18 cellular contexts compared by ENCODE assay signal in the genomic region with DNA sequence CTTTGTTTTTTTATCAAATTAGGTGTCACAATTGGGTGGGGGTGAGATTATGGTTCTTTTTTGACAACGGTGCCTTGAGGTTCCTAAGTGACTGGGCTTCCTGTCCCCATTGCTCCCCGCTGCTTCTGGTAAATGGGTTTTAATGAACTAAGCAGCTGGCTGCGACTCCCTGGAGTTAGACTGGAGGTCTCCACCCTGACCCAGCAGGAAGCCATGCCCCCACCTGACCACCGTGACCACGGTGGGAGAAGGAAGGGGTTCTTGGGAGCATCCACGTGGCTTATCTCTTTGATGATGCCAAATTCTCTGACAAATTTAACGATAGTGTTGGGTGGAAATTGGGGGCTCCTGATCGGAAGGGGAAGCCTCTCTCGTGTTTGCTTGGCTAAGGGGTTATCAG. TPM values are rescaled to one million over a fixed set of nuclear protein-coding genes. Genes with fewer than 3 reads are reported as not detected.
"Had no signal": no experiment of that assay in that cellular context is flagged by ENCODE, and none has a peak within 500 bp of the region (broad histone marks: within the 10 kb centered on the region; RNA-seq: fewer than 3 reads in every experiment).

No MANE protein-coding gene starts in this region.

- H3K27me3 Mint-ChIP-seq: activated CD4-positive, alpha-beta T cell treated with anti-CD3 and anti-CD28 coated beads, Interleukin-2, amount 10 ng/mL, durations not matched to agents 24 days and 14 days had no signal

- H3K27ac ChIP-seq: brain microvascular endothelial cell, heart left ventricle, neural progenitor cell, ovary, SK-N-MC, WERI-Rb-1 had no signal

- H3K27me3 ChIP-seq: brain microvascular endothelial cell, heart left ventricle, neural progenitor cell, ovary had no signal

- H3K4me1 ChIP-seq: neural progenitor cell had no signal

- H2AFZ ChIP-seq: neural progenitor cell had no signal

- H3K4me3 ChIP-seq: heart left ventricle, neural progenitor cell, ovary, SK-N-MC had no signal

- H3K36me3 ChIP-seq: neural progenitor cell, ovary had no signal

- H3K9me3 ChIP-seq: heart left ventricle, ovary had no signal

- DNase-seq: activated CD4-positive, alpha-beta T cell treated with anti-CD3 and anti-CD28 coated beads, Interleukin-2, amount 10 ng/mL, durations not matched to agents 24 days and 14 days; activated CD8-positive, alpha-beta memory T cell treated with anti-CD3 and anti-CD28 coated beads for 24 hours; activated naive CD4-positive, alpha-beta T cell treated with anti-CD3 and anti-CD28 coated beads, Interleukin-2, amount 50 U/mL, for 16 hours; amniotic stem cell; brain microvascular endothelial cell; ovary; T-helper 1 cell; WERI-Rb-1 had no signal

- H3K4me1 Mint-ChIP-seq: neural progenitor cell had no signal

- H3K27ac Mint-ChIP-seq: activated CD4-positive, alpha-beta T cell treated with anti-CD3 and anti-CD28 coated beads, Interleukin-2, amount 10 ng/mL, durations not matched to agents 24 days and 14 days; neural progenitor cell had no signal

- H3K4me3 Mint-ChIP-seq: activated CD4-positive, alpha-beta T cell treated with anti-CD3 and anti-CD28 coated beads, Interleukin-2, amount 10 ng/mL, durations not matched to agents 24 days and 14 days; neural progenitor cell had no signal

- H3K9me3 Mint-ChIP-seq: activated CD4-positive, alpha-beta T cell treated with anti-CD3 and anti-CD28 coated beads, Interleukin-2, amount 10 ng/mL, durations not matched to agents 24 days and 14 days; neural progenitor cell had no signal

- H3K4me2 ChIP-seq: neural progenitor cell had no signal

- FAIRE-seq: frontal cortex, keratinocyte had no signal

RNA-seq across cellular contexts. Expression of a gene that starts 25.9 kb away (rescaled TPM):
- total RNA-seq: activated CD4-positive, alpha-beta T cell treated with anti-CD3 and anti-CD28 coated beads, Interleukin-2, amount 10 ng/mL, durations not matched to agents 24 days and 14 days; fibroblast of lung; heart left ventricle; mesenteric fat pad; skeletal muscle tissue had no signal
- polyA plus RNA-seq: fibroblast of lung, keratinocyte had no signal

RNA-seq across cellular contexts. Expression of a gene that starts 51.3 kb away (rescaled TPM):
- total RNA-seq: activated CD4-positive, alpha-beta T cell treated with anti-CD3 and anti-CD28 coated beads, Interleukin-2, amount 10 ng/mL, durations not matched to agents 24 days and 14 days; fibroblast of lung; mesenteric fat pad; renal cortical epithelial cell; ureter had no signal
- polyA plus RNA-seq: fibroblast of lung, keratinocyte had no signal
